ENCODE assay signal across 9 cellular contexts in genomic region chr21:44428281-44428942, GRCh38. TPM values are rescaled to one million over a fixed set of nuclear protein-coding genes. Genes with fewer than 3 reads are reported as not detected.
A peak's percentile ranks its signal among the peaks of the same experiment; 100 is the strongest.
DNase-seq lines count a peak whose midpoint lies in the region; ATAC-seq and TF ChIP-seq lines count a peak whose summit lies in the region.
"Had no signal": no experiment of that assay in that cellular context is flagged by ENCODE, and none has a peak within 500 bp of the region (broad histone marks: within the 10 kb centered on the region; RNA-seq: fewer than 3 reads in every experiment).

No MANE protein-coding gene starts in this region.

- no peaks in the 10 kb centered on the region for H3K9me3 ChIP-seq in prostate gland

- ATAC-seq in HG03097 (IDR thresholded peaks at IDR 0.05; ENCODE audit: low FRiP score, unreplicated experiment) (no peak), HG02678 (IDR thresholded peaks at IDR 0.05; ENCODE audit: unreplicated experiment) (no peak), HG02798 (IDR thresholded peaks at IDR 0.05; ENCODE audit: poor library complexity, unreplicated experiment) (no peak)

- DNase-seq in GM12864 (ENCODE audit: low read depth) (peak; percentile 29), NCI-H748 (lab: John Stamatoyannopoulos, UW; ENCODE audit: unreplicated experiment) (peak; percentile 49), iPS-NIHi11 (ENCODE audit: low spot score) (peak; percentile 76), prostate gland (ENCODE audit: low spot score) (no peak)
- DNase-seq in activated CD8-positive, alpha-beta memory T cell treated with anti-CD3 and anti-CD28 coated beads, Interleukin-2, amount 50 U/mL, for 1 hour (ENCODE audit: extremely low read depth): peak; percentile 8

- no peaks in the 10 kb centered on the region for H3K4me1 ChIP-seq in prostate gland (replicated peaks)

- peaks cover 7% of the 10 kb centered on the region for H3K27me3 ChIP-seq in prostate gland (replicated peaks; ENCODE audit: insufficient read depth)

- 61% methylated on average over 3 of the region's 3 CpGs for WGBS in prostate gland

- H3K27ac ChIP-seq in prostate gland: no peak overlapping the region
- H3K27ac ChIP-seq: skin epidermis had no signal

- TF ChIP-seq CTCF in GM12864 (IDR thresholded peaks at IDR 0.05; ENCODE audit: low read depth, low read length, missing control alignments): no peak
- TF ChIP-seq CTCF in prostate gland (IDR thresholded peaks at IDR 0.05): no peak

- intact Hi-C loops in prostate gland (cut with DNase I): no loop called here

- no peaks in the 10 kb centered on the region for H3K36me3 ChIP-seq in prostate gland

- H3K4me3 ChIP-seq in GM12864 (ENCODE audit: low read depth, low read length) (no peak overlapping the region), prostate gland (no peak overlapping the region)
- H3K4me3 ChIP-seq: skin epidermis had no signal

- TF ChIP-seq POLR2A in prostate gland (IDR thresholded peaks at IDR 0.05): no peak

RNA-seq across cellular contexts. Expression of gene LRRC3, which starts 26.9 kb away (rescaled TPM):
- total RNA-seq in prostate gland: 1 to 10 TPM; 1.6 to 7.1 TPM
